ENCODE assay signal across 8 cellular contexts in the genomic region with DNA sequence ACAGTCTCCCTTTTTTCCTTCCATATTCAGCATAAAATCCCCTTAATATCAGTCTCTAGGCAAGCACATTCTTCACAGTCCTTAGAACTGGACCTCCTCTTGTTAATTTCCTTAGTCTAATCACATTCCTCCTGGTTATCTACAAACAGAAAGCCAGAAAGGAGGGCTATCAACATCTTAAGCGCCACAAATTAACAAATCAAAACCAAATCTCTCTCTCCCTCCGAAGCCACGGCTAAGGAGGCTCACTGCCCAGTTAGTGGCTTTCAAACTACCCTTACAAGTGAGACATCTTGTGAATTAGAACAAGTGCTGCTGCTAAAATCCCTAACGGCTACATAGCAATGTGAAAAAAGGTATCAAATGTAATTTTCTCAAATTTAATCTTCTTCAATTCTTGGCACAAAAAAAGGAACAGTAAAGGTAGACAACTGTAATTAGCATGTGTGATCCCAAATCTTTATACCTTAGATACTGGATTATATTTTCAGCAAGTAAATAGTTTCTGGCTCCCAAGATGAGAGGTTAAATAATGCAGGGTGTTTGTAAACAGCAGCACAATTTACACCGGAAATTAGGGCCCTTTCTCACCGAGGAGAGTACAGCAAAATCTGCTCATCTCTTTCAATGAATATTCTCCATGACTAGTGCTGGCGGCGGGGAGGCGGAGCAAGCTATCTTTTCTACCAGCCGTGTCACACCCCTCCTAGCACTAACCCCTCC. TPM values are rescaled to one million over a fixed set of nuclear protein-coding genes. Genes with fewer than 3 reads are reported as not detected.
DNase-seq lines count a peak whose midpoint lies in the region; ATAC-seq and TF ChIP-seq lines count a peak whose summit lies in the region.

No MANE protein-coding gene starts in this region.

- no peak for TF ChIP-seq CTCF in brain (conservative IDR thresholded peaks at IDR 0.05)

- peak overlapping the region; percentile 94 to 98 (median 97) for H3K4me3 Mint-ChIP-seq in brain

- peaks cover 78% of the 10 kb centered on the region for H3K4me1 Mint-ChIP-seq in brain

- H3K9me3 Mint-ChIP-seq in brain, result no peaks in the 10 kb centered on the region

- ATAC-seq in HG03521 (IDR thresholded peaks at IDR 0.05; ENCODE audit: unreplicated experiment) (peak; percentile 21), left colon (peak; percentile 58)

- intact Hi-C loops in left colon (cut with DNase I, micrococcal nuclease), result no loop called here

- in situ Hi-C loops in KBM-7 (cut with MboI; ENCODE audit: low pct_unique_long_range_greater_than_20kb, low sequenced_read_pairs), result no loop called here

- peak; percentile 63 for DNase-seq in NCI-H1105 (lab: John Stamatoyannopoulos, UW)
- DNase-seq in NCI-H1105 treated with DMSO at 0.1 percent for 48 hours (lab: John Stamatoyannopoulos, UW), result no peak
- peak; percentile 77 for DNase-seq in T follicular helper cell (ENCODE audit: low read depth)
- DNase-seq in left colon, result peak; percentile 68 to 69
- peak; percentile 58 to 72 (median 60) for DNase-seq in stimulated activated CD4-positive, alpha-beta T cell treated with anti-CD3 and anti-CD28 coated beads, TNF-alpha, amount 100 ng/mL, for 1 hour (ENCODE audit: low read depth in 3 of 3, low spot score in 1 of 3)
- DNase-seq in KBM-7, result no peak

- H3K36me3 Mint-ChIP-seq in brain, result peaks cover 23% of the 10 kb centered on the region

- peak overlapping the region; percentile 96 to 100 (median 99) for H3K27ac Mint-ChIP-seq in brain

- H3K27me3 Mint-ChIP-seq in brain, result peaks cover 6% of the 10 kb centered on the region

RNA-seq across cellular contexts. Expression of a gene that starts 1.4 kb away (rescaled TPM):
- 13.8 TPM for polyA plus RNA-seq in brain (ENCODE audit: insufficient read depth, low read depth, low replicate concordance)
- total RNA-seq in left colon, result 1 to 10 TPM; 7.8 to 9.2 TPM

RNA-seq across cellular contexts. Expression of a gene that starts 19.6 kb away (rescaled TPM):
- 135 TPM for polyA plus RNA-seq in brain (ENCODE audit: insufficient read depth, low read depth, low replicate concordance)
- total RNA-seq in left colon, result 10 to 100 TPM; 40.1 to 44.7 TPM

Comparison
In these comparisons a context has a peak if more than half of its experiments do, and no peak if none do; other contexts are left out.
1. DNase-seq: peak in NCI-H1105 (single experiment), T follicular helper cell (single experiment), left colon (2 of 2) and stimulated activated CD4-positive, alpha-beta T cell treated with anti-CD3 and anti-CD28 coated beads, TNF-alpha, amount 100 ng/mL, for 1 hour (3 of 3); none in NCI-H1105 treated with DMSO at 0.1 percent for 48 hours (single experiment) and KBM-7 (single experiment).